Comparison of ENCODE assay signal across 1 cellular context in the genomic region with DNA sequence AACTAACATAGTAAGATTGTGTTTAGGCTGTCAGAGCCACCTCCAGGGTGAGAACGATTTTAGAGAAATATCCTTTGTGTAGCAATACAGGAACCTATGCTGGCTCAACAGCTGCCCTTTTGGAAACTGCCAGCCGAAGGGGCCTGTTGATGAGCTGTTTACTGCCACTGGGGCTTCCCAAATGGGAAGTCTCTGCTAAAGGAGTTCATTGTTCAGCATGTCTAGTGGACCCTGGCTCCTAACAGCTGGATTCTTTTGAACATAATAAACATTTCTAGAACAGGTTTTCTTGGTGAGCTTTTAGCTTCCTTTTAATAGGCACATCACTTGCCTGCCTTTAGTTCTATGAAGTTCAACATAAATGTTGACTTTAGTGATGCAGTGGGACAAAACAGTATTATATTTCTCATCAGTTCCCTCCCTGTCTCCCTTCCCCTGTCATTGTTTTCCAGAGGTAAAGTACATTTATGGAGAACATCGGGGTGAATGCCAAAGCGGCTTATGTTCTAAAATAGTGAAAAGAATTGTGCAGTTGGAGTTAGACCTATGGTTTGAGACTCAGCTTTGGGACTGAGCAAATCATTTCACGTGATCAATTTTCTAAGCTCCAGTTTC.
TF ChIP-seq lines count a peak whose summit lies in the region.

No MANE protein-coding gene starts in this region.

TF ChIP-seq in HepG2, 621 proteins besides CTCF, POLR2A, EP300 and RAD21 (continues in another document):
- TF ChIP-seq SMARCE1 (IDR thresholded peaks at IDR 0.05; ENCODE audit: borderline replicate concordance) (no peak), NPAS2 (CRISPR knock-in tag; IDR thresholded peaks at IDR 0.05; ENCODE audit: borderline replicate concordance) (no peak), FUBP1 (CRISPR knock-in tag; IDR thresholded peaks at IDR 0.05; ENCODE audit: borderline replicate concordance) (no peak), ZNF253 (CRISPR knock-in tag; IDR thresholded peaks at IDR 0.05; ENCODE audit: borderline replicate concordance) (no peak), ZNF451 (CRISPR knock-in tag; IDR thresholded peaks at IDR 0.05) (no peak), ARID2 (CRISPR knock-in tag; IDR thresholded peaks at IDR 0.05; ENCODE audit: borderline replicate concordance) (no peak), PITX1 (CRISPR knock-in tag; IDR thresholded peaks at IDR 0.05) (no peak), TAF1 (CRISPR knock-in tag; IDR thresholded peaks at IDR 0.05) (no peak), HOXA5 (CRISPR knock-in tag; IDR thresholded peaks at IDR 0.05) (no peak), STAG1 (CRISPR knock-in tag; IDR thresholded peaks at IDR 0.05) (0 out of 2 replicates have a peak, but pooled peaks have one; percentile 7), ZNF160 (CRISPR knock-in tag; IDR thresholded peaks at IDR 0.05) (no peak), RBM22 (optimal IDR thresholded peaks at IDR 0.05; ENCODE audit: low read length) (no peak), MLLT10 (CRISPR knock-in tag; IDR thresholded peaks at IDR 0.05) (no peak), SALL1 (CRISPR knock-in tag; IDR thresholded peaks at IDR 0.05) (peak; percentile 41; the same call in 1 of the 2 replicates), ZIK1 (CRISPR knock-in tag; IDR thresholded peaks at IDR 0.05; ENCODE audit: borderline replicate concordance, low read depth) (no peak), CAMTA2 (CRISPR knock-in tag; IDR thresholded peaks at IDR 0.05; ENCODE audit: borderline replicate concordance) (no peak), SIX1 (CRISPR knock-in tag; IDR thresholded peaks at IDR 0.05; ENCODE audit: borderline replicate concordance) (no peak), ISL2 (CRISPR knock-in tag; IDR thresholded peaks at IDR 0.05) (peak; percentile 48; the same call in 1 of the 2 replicates), ZNF234 (CRISPR knock-in tag; conservative IDR thresholded peaks at IDR 0.05) (no peak), TRIM24 (CRISPR knock-in tag; IDR thresholded peaks at IDR 0.05) (no peak), ZNF138 (CRISPR knock-in tag; IDR thresholded peaks at IDR 0.05; ENCODE audit: low read depth) (no peak), ZNF780A (CRISPR knock-in tag; IDR thresholded peaks at IDR 0.05) (no peak), ZNF781 (CRISPR knock-in tag; IDR thresholded peaks at IDR 0.05; ENCODE audit: borderline replicate concordance, not compliant biosample characterization) (no peak), ARID5B (CRISPR knock-in tag; IDR thresholded peaks at IDR 0.05) (peak; percentile 63), FIP1L1 (IDR thresholded peaks at IDR 0.05; ENCODE audit: borderline replicate concordance, insufficient read depth, low read depth, low read length) (no peak), NKX3-1 (CRISPR knock-in tag; IDR thresholded peaks at IDR 0.05) (0 out of 2 replicates have a peak, but pooled peaks have one; percentile 62), ZNF180 (CRISPR knock-in tag; IDR thresholded peaks at IDR 0.05; ENCODE audit: borderline replicate concordance, low read depth) (no peak), ZNF7 (CRISPR knock-in tag; IDR thresholded peaks at IDR 0.05) (no peak), DPF2 (CRISPR knock-in tag; IDR thresholded peaks at IDR 0.05; ENCODE audit: borderline replicate concordance, low read depth) (0 out of 2 replicates have a peak, but pooled peaks have one; percentile 21), ZBTB3 (CRISPR knock-in tag; IDR thresholded peaks at IDR 0.05; ENCODE audit: borderline replicate concordance, low read depth) (no peak), SRY (CRISPR knock-in tag; IDR thresholded peaks at IDR 0.05) (no peak), U2AF2 (IDR thresholded peaks at IDR 0.05; ENCODE audit: low read depth, low read length) (no peak), GMEB2 (CRISPR knock-in tag; IDR thresholded peaks at IDR 0.05; ENCODE audit: low read depth) (no peak), SALL2 (CRISPR knock-in tag; IDR thresholded peaks at IDR 0.05) (no peak), ZNF670 (CRISPR knock-in tag; IDR thresholded peaks at IDR 0.05; ENCODE audit: borderline replicate concordance) (no peak), YY1 (IDR thresholded peaks at IDR 0.05; ENCODE audit: insufficient read depth, insufficient replicate concordance, low read depth, low read length) (no peak), ZNF549 (CRISPR knock-in tag; IDR thresholded peaks at IDR 0.05) (no peak), ZNF569 (CRISPR knock-in tag; IDR thresholded peaks at IDR 0.05; ENCODE audit: borderline replicate concordance) (no peak), TBX2 (CRISPR knock-in tag; IDR thresholded peaks at IDR 0.05; ENCODE audit: borderline replicate concordance) (peak; percentile 66; the same call in 1 of the 2 replicates), SYNCRIP (IDR thresholded peaks at IDR 0.05; ENCODE audit: insufficient read depth, low read depth, low read length) (no peak), HNRNPH1 (optimal IDR thresholded peaks at IDR 0.05; ENCODE audit: low read depth, low read length) (no peak), ZNF790 (CRISPR knock-in tag; IDR thresholded peaks at IDR 0.05; ENCODE audit: borderline replicate concordance) (no peak), ZNF749 (CRISPR knock-in tag; IDR thresholded peaks at IDR 0.05; ENCODE audit: borderline replicate concordance) (no peak), ATAD3A (CRISPR knock-in tag; IDR thresholded peaks at IDR 0.05) (no peak), ZNF501 (CRISPR knock-in tag; IDR thresholded peaks at IDR 0.05) (no peak), JUN (CRISPR knock-in tag; IDR thresholded peaks at IDR 0.05) (no peak)
- TF ChIP-seq, protein P1, sequence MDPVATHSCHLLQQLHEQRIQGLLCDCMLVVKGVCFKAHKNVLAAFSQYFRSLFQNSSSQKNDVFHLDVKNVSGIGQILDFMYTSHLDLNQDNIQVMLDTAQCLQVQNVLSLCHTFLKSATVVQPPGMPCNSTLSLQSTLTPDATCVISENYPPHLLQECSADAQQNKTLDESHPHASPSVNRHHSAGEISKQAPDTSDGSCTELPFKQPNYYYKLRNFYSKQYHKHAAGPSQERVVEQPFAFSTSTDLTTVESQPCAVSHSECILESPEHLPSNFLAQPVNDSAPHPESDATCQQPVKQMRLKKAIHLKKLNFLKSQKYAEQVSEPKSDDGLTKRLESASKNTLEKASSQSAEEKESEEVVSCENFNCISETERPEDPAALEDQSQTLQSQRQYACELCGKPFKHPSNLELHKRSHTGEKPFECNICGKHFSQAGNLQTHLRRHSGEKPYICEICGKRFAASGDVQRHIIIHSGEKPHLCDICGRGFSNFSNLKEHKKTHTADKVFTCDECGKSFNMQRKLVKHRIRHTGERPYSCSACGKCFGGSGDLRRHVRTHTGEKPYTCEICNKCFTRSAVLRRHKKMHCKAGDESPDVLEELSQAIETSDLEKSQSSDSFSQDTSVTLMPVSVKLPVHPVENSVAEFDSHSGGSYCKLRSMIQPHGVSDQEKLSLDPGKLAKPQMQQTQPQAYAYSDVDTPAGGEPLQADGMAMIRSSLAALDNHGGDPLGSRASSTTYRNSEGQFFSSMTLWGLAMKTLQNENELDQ (CRISPR knock-in tag; IDR thresholded peaks at IDR 0.05; ENCODE audit: borderline replicate concordance) = no peak
- TF ChIP-seq, protein P2, sequence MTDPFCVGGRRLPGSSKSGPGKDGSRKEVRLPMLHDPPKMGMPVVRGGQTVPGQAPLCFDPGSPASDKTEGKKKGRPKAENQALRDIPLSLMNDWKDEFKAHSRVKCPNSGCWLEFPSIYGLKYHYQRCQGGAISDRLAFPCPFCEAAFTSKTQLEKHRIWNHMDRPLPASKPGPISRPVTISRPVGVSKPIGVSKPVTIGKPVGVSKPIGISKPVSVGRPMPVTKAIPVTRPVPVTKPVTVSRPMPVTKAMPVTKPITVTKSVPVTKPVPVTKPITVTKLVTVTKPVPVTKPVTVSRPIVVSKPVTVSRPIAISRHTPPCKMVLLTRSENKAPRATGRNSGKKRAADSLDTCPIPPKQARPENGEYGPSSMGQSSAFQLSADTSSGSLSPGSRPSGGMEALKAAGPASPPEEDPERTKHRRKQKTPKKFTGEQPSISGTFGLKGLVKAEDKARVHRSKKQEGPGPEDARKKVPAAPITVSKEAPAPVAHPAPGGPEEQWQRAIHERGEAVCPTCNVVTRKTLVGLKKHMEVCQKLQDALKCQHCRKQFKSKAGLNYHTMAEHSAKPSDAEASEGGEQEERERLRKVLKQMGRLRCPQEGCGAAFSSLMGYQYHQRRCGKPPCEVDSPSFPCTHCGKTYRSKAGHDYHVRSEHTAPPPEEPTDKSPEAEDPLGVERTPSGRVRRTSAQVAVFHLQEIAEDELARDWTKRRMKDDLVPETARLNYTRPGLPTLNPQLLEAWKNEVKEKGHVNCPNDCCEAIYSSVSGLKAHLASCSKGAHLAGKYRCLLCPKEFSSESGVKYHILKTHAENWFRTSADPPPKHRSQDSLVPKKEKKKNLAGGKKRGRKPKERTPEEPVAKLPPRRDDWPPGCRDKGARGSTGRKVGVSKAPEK (CRISPR knock-in tag; IDR thresholded peaks at IDR 0.05; ENCODE audit: borderline replicate concordance) = no peak
- TF ChIP-seq, protein P3, sequence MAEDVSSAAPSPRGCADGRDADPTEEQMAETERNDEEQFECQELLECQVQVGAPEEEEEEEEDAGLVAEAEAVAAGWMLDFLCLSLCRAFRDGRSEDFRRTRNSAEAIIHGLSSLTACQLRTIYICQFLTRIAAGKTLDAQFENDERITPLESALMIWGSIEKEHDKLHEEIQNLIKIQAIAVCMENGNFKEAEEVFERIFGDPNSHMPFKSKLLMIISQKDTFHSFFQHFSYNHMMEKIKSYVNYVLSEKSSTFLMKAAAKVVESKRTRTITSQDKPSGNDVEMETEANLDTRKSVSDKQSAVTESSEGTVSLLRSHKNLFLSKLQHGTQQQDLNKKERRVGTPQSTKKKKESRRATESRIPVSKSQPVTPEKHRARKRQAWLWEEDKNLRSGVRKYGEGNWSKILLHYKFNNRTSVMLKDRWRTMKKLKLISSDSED (CRISPR knock-in tag; IDR thresholded peaks at IDR 0.05) = no peak
- TF ChIP-seq, protein P4, sequence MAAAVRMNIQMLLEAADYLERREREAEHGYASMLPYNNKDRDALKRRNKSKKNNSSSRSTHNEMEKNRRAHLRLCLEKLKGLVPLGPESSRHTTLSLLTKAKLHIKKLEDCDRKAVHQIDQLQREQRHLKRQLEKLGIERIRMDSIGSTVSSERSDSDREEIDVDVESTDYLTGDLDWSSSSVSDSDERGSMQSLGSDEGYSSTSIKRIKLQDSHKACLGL (CRISPR knock-in tag; IDR thresholded peaks at IDR 0.05) = no peak
- TF ChIP-seq, protein P5, sequence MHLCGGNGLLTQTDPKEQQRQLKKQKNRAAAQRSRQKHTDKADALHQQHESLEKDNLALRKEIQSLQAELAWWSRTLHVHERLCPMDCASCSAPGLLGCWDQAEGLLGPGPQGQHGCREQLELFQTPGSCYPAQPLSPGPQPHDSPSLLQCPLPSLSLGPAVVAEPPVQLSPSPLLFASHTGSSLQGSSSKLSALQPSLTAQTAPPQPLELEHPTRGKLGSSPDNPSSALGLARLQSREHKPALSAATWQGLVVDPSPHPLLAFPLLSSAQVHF (CRISPR knock-in tag; IDR thresholded peaks at IDR 0.05) = no peak
- TF ChIP-seq, protein P6, sequence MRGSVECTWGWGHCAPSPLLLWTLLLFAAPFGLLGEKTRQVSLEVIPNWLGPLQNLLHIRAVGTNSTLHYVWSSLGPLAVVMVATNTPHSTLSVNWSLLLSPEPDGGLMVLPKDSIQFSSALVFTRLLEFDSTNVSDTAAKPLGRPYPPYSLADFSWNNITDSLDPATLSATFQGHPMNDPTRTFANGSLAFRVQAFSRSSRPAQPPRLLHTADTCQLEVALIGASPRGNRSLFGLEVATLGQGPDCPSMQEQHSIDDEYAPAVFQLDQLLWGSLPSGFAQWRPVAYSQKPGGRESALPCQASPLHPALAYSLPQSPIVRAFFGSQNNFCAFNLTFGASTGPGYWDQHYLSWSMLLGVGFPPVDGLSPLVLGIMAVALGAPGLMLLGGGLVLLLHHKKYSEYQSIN (CRISPR knock-in tag; IDR thresholded peaks at IDR 0.05; ENCODE audit: borderline replicate concordance) = no peak
